Comparison of ENCODE assay signal across 22 cellular contexts in genomic region chr1:59485171-59485570, GRCh38.
"Had no signal": no experiment of that assay in that cellular context is flagged by ENCODE, and none has a peak within 500 bp of the region (broad histone marks: within the 10 kb centered on the region; RNA-seq: fewer than 3 reads in every experiment).

No MANE protein-coding gene starts in this region.

- H3K9me3 Mint-ChIP-seq: activated CD4-positive, alpha-beta memory T cell treated with anti-CD3 and anti-CD28 coated beads for 36 hours; activated CD4-positive, alpha-beta T cell treated with anti-CD3 and anti-CD28 coated beads, Interleukin-2, amount 10 ng/mL, durations not matched to agents 7 days and 5 days; activated naive CD4-positive, alpha-beta T cell treated with anti-CD3 and anti-CD28 coated beads for 36 hours; activated T-cell treated with anti-CD3 and anti-CD28 coated beads, Interleukin-2, amount 50 U/mL, for 4 hours had no signal

- H3K4me3 ChIP-seq: cardiac muscle cell, Peyer's patch had no signal

- H3K27me3 Mint-ChIP-seq: activated CD4-positive, alpha-beta memory T cell treated with anti-CD3 and anti-CD28 coated beads for 36 hours; activated naive CD8-positive, alpha-beta T cell had no signal

- H3K4me1 ChIP-seq: Peyer's patch had no signal

- H3K9me3 ChIP-seq: Peyer's patch had no signal

- ATAC-seq: activated T-cell treated with anti-CD3 and anti-CD28 coated beads, Interleukin-2, amount 50 U/mL, for 4 hours had no signal

- H3K36me3 Mint-ChIP-seq: activated CD4-positive, alpha-beta memory T cell treated with anti-CD3 and anti-CD28 coated beads for 36 hours had no signal

- DNase-seq: activated CD4-positive, alpha-beta memory T cell treated with anti-CD3 and anti-CD28 coated beads for 36 hours; activated CD4-positive, alpha-beta T cell treated with anti-CD3 and anti-CD28 coated beads, Interleukin-2, amount 10 ng/mL, durations not matched to agents 7 days and 5 days; activated CD4-positive, CD25-positive, alpha-beta regulatory T cell; activated CD8-positive, alpha-beta memory T cell treated with anti-CD3 and anti-CD28 coated beads for 24 hours; activated effector memory CD4-positive, alpha-beta T cell treated with anti-CD3 and anti-CD28 coated beads, Interleukin-2, amount 50 U/mL, for 16 hours; activated naive CD4-positive, alpha-beta T cell treated with anti-CD3 and anti-CD28 coated beads for 36 hours; activated T-cell treated with anti-CD3 and anti-CD28 coated beads, Interleukin-2, amount 50 U/mL, for 4 hours; brain microvascular endothelial cell; NCI-H1048; NCI-H1694; NCI-H2107; NCI-H2171 treated with DMSO at 0.1 percent for 48 hours; NCI-H226; NCI-H526; NCI-H774; Peyer's patch; SHP77; T-helper 2 cell; T1000 had no signal

- H3K27ac Mint-ChIP-seq: activated CD4-positive, alpha-beta memory T cell treated with anti-CD3 and anti-CD28 coated beads for 36 hours; activated CD4-positive, alpha-beta T cell treated with anti-CD3 and anti-CD28 coated beads, Interleukin-2, amount 10 ng/mL, durations not matched to agents 7 days and 5 days; activated naive CD4-positive, alpha-beta T cell treated with anti-CD3 and anti-CD28 coated beads for 36 hours; activated naive CD8-positive, alpha-beta T cell had no signal

- H3K36me3 ChIP-seq: brain microvascular endothelial cell, cardiac muscle cell, Peyer's patch had no signal

- H3K27ac ChIP-seq: brain microvascular endothelial cell, cardiac muscle cell, Peyer's patch, RWPE1 had no signal

- H3K4me3 Mint-ChIP-seq: activated CD4-positive, alpha-beta memory T cell treated with anti-CD3 and anti-CD28 coated beads for 36 hours; activated CD4-positive, alpha-beta T cell treated with anti-CD3 and anti-CD28 coated beads, Interleukin-2, amount 10 ng/mL, durations not matched to agents 7 days and 5 days; activated naive CD4-positive, alpha-beta T cell treated with anti-CD3 and anti-CD28 coated beads for 36 hours; activated naive CD8-positive, alpha-beta T cell; activated T-cell treated with anti-CD3 and anti-CD28 coated beads, Interleukin-2, amount 50 U/mL, for 4 hours had no signal

- H3K27me3 ChIP-seq: brain microvascular endothelial cell, cardiac muscle cell, Peyer's patch had no signal
